Comparison of ENCODE assay signal across 9 cellular contexts in genomic region chr3:194204793-194205065, GRCh38.
DNase-seq lines count a peak whose midpoint lies in the region; ATAC-seq and TF ChIP-seq lines count a peak whose summit lies in the region.
"Had no signal": no experiment of that assay in that cellular context is flagged by ENCODE, and none has a peak within 500 bp of the region (broad histone marks: within the 10 kb centered on the region; RNA-seq: fewer than 3 reads in every experiment).

No MANE protein-coding gene starts in this region.

- DNase-seq in NCI-H510A treated with DMSO at 0.1 percent for 48 hours (lab: John Stamatoyannopoulos, UW) (peak; percentile 41), NCI-H510A (lab: John Stamatoyannopoulos, UW) (no peak), RWPE1 (ENCODE audit: low spot score) (no peak), sigmoid colon (peak; percentile 44), cerebellum (ENCODE audit: low spot score) (no peak), NCI-H128 (lab: John Stamatoyannopoulos, UW; ENCODE audit: unreplicated experiment) (no peak)
- DNase-seq: psoas muscle had no signal

- H3K36me3 ChIP-seq in sigmoid colon: no peaks in the 10 kb centered on the region

- TF ChIP-seq POLR2A in sigmoid colon (IDR thresholded peaks at IDR 0.05): no peak

- intact Hi-C loops in sigmoid colon (cut with DNase I): loop anchor here (5.0 kb wide), 3 partner anchors 57 to 108 kb away; partner anchors contain the start of gene HES1

- TF ChIP-seq CTCF in RWPE1 (conservative IDR thresholded peaks at IDR 0.05; ENCODE audit: low read depth) (no peak), sigmoid colon (IDR thresholded peaks at IDR 0.05) (no peak)

- H3K4me1 ChIP-seq in sigmoid colon: peaks cover 0 to 26% (median 21%) of the 10 kb centered on the region in 4 donors

- 68 to 87% methylated on average over 11 of the region's 11 CpGs for WGBS in sigmoid colon, 2 donors

- H3K4me3 ChIP-seq in sigmoid colon: peak overlapping the region in 1 of 4 donors; percentile 43

- POLR2A ChIA-PET in RWPE1 (lab: Yijun Ruan, JAX; ENCODE audit: low non-redundant PET): interaction anchor here (0.5 kb wide), 1 partner anchor 31 kb away, joined by 3 read pairs; no protein-coding TSS in a partner anchor

- ATAC-seq in esophagus mucosa: peak; percentile 37
- no peak for ATAC-seq in HG03469 (IDR thresholded peaks at IDR 0.05; ENCODE audit: unreplicated experiment)

- H3K27ac ChIP-seq in RWPE1 (peak overlapping the region; percentile 75), sigmoid colon (no peak overlapping the region)
- H3K27ac ChIP-seq: psoas muscle had no signal

- H3K9me3 ChIP-seq in sigmoid colon: no peaks in the 10 kb centered on the region
- H3K9me3 ChIP-seq: psoas muscle had no signal

- TF ChIP-seq EP300 in sigmoid colon (IDR thresholded peaks at IDR 0.05): no peak

- H3K27me3 ChIP-seq in sigmoid colon: peaks cover 7 to 25% (median 13%) of the 10 kb centered on the region in 3 donors

- CTCF ChIA-PET in RWPE1 (lab: Yijun Ruan, JAX): interaction anchor here (0.6 to 1.7 kb wide), 2 partner anchors 35 to 192 kb away, joined by 3 to 5 read pairs; no protein-coding TSS in a partner anchor

Comparison
In these comparisons a context has a peak if more than half of its experiments do, and no peak if none do; other contexts are left out.
1. DNase-seq: peak in NCI-H510A treated with DMSO at 0.1 percent for 48 hours (single experiment) and sigmoid colon (single experiment); none in NCI-H510A (single experiment), RWPE1 (single experiment), cerebellum (single experiment) and NCI-H128 (single experiment).